8 cellular contexts compared by ENCODE assay signal in genomic region chr5:123344819-123345426, GRCh38.
A peak's percentile ranks its signal among the peaks of the same experiment; 100 is the strongest.
DNase-seq lines count a peak whose midpoint lies in the region; ATAC-seq and TF ChIP-seq lines count a peak whose summit lies in the region.

No MANE protein-coding gene starts in this region.

- TF ChIP-seq CTCF in breast epithelium (IDR thresholded peaks at IDR 0.05), result peak in 2 of 3 donors; percentile 22 to 62
- peak; percentile 48 for TF ChIP-seq CTCF in lower lobe of right lung (IDR thresholded peaks at IDR 0.05)

- H3K9me3 ChIP-seq in breast epithelium (no peaks in the 10 kb centered on the region), lower lobe of right lung (no peaks in the 10 kb centered on the region)

- H3K36me3 ChIP-seq in breast epithelium, result no peaks in the 10 kb centered on the region
- H3K36me3 ChIP-seq in lower lobe of right lung, result peaks cover 23% of the 10 kb centered on the region

- intact Hi-C loops in breast epithelium (cut with DNase I; ENCODE audit: low total_unique reads), result loop anchor here (10.0 kb wide), 1 partner anchor 310 kb away; the partner anchor contains the start of gene PPIC
- intact Hi-C loops in lower lobe of right lung (cut with DNase I), result no loop called here

- TF ChIP-seq POLR2A in breast epithelium (IDR thresholded peaks at IDR 0.05), result no peak

- ATAC-seq in lower lobe of right lung, result no peak

- DNase-seq in NCI-H345 (lab: John Stamatoyannopoulos, UW), result peak; percentile 28
- no peak for DNase-seq in NCI-H345 treated with DMSO at 0.1 percent for 48 hours (lab: John Stamatoyannopoulos, UW; ENCODE audit: unreplicated experiment)
- DNase-seq in NCI-H2029 treated with DMSO at 0.1 percent for 48 hours (lab: John Stamatoyannopoulos, UW), result peak; percentile 19
- DNase-seq in breast epithelium (ENCODE audit: low spot score in 2 of 2), result no peak
- DNase-seq in lower lobe of right lung, result no peak
- no peak for DNase-seq in activated effector memory CD4-positive, alpha-beta T cell treated with anti-CD3 and anti-CD28 coated beads, Interleukin-2, amount 50 U/mL, for 16 hours
- DNase-seq in islet precursor cell, result no peak
- DNase-seq in activated naive CD4-positive, alpha-beta T cell treated with anti-CD3 and anti-CD28 coated beads, Interleukin-2, amount 50 U/mL, for 16 hours, result no peak

- H3K27ac ChIP-seq in breast epithelium (no peak overlapping the region), lower lobe of right lung (no peak overlapping the region)

- no peaks in the 10 kb centered on the region for H3K27me3 ChIP-seq in breast epithelium
- no peaks in the 10 kb centered on the region for H3K27me3 ChIP-seq in lower lobe of right lung (ENCODE audit: low read depth)

- no peaks in the 10 kb centered on the region for H3K4me1 ChIP-seq in breast epithelium
- H3K4me1 ChIP-seq in lower lobe of right lung, result no peaks in the 10 kb centered on the region

- H3K4me3 ChIP-seq in breast epithelium, result no peak overlapping the region
- H3K4me3 ChIP-seq in lower lobe of right lung, result no peak overlapping the region

Comparison
In these comparisons a context has a peak if more than half of its experiments do, and no peak if none do; other contexts are left out.
1. DNase-seq: peak in NCI-H345 (single experiment) and NCI-H2029 treated with DMSO at 0.1 percent for 48 hours (single experiment); none in NCI-H345 treated with DMSO at 0.1 percent for 48 hours (single experiment), breast epithelium (0 of 2), lower lobe of right lung (single experiment), activated effector memory CD4-positive, alpha-beta T cell treated with anti-CD3 and anti-CD28 coated beads, Interleukin-2, amount 50 U/mL, for 16 hours (single experiment), islet precursor cell (single experiment) and activated naive CD4-positive, alpha-beta T cell treated with anti-CD3 and anti-CD28 coated beads, Interleukin-2, amount 50 U/mL, for 16 hours (single experiment).